14 cellular contexts compared by ENCODE assay signal in the genomic region with DNA sequence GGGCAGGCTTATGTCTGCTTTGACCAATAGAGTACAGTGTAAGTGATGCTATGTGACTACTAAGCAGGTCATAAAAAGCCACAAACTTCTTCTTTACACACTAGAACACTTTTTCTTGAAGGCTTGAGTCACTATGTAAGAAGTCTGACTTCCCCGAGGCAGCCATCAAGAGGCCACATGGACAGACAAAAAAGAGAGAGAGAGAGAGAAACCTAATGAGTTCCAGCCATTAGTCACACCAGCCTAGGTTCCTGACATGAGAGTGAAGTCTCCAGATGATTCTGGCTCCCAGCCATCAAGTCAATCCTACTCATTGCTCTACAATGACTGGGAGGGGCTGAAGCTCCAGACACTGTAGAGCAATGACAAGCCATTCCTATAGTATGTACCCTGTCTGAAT.
A peak's percentile ranks its signal among the peaks of the same experiment; 100 is the strongest.
DNase-seq lines count a peak whose midpoint lies in the region; ATAC-seq and TF ChIP-seq lines count a peak whose summit lies in the region.
"Had no signal": no experiment of that assay in that cellular context is flagged by ENCODE, and none has a peak within 500 bp of the region (broad histone marks: within the 10 kb centered on the region; RNA-seq: fewer than 3 reads in every experiment).

No MANE protein-coding gene starts in this region.

- H3K36me3 ChIP-seq in fibroblast of lung (ENCODE audit: control insufficient read depth, insufficient read depth, low read length): no peaks in the 10 kb centered on the region
- H3K36me3 ChIP-seq in adrenal gland (replicated peaks in 1 of 2): no peaks in the 10 kb centered on the region

- TF ChIP-seq POLR2A in adrenal gland (IDR thresholded peaks at IDR 0.05): no peak

- no peak overlapping the region for H3K27ac ChIP-seq in fibroblast of lung (ENCODE audit: insufficient read depth, low read length)
- H3K27ac ChIP-seq in adrenal gland: no peak overlapping the region
- H3K27ac ChIP-seq: body of pancreas had no signal

- H3K9me3 Mint-ChIP-seq in activated naive CD8-positive, alpha-beta T cell treated with anti-CD3 and anti-CD28 coated beads, Interleukin-2, amount 50 U/mL, for 24 hours: no peaks in the 10 kb centered on the region
- H3K9me3 Mint-ChIP-seq in activated naive CD8-positive, alpha-beta T cell treated with anti-CD3 and anti-CD28 coated beads for 36 hours: no peaks in the 10 kb centered on the region

- no peaks in the 10 kb centered on the region for H4K20me1 ChIP-seq in fibroblast of lung (ENCODE audit: control insufficient read depth, extremely low read depth, insufficient read depth, low read length)

- no peak overlapping the region for H3K4me2 ChIP-seq in fibroblast of lung (ENCODE audit: extremely low read depth, insufficient read depth, low read length)

- TF ChIP-seq CTCF in fibroblast of lung (conservative IDR thresholded peaks at IDR 0.05 in 1 of 2, IDR thresholded peaks at IDR 0.05 in 1 of 2; ENCODE audit: low read depth in 1 of 2, low read length in 2 of 2): no peak
- TF ChIP-seq CTCF in adrenal gland (IDR thresholded peaks at IDR 0.05): no peak

- no peaks in the 10 kb centered on the region for H3K79me2 ChIP-seq in fibroblast of lung (ENCODE audit: control insufficient read depth, insufficient read depth, low read length)

- ATAC-seq in activated naive CD8-positive, alpha-beta T cell treated with anti-CD3 and anti-CD28 coated beads, Interleukin-2, amount 50 U/mL, for 24 hours: peak; percentile 36
- no peak for ATAC-seq in GM21529 (IDR thresholded peaks at IDR 0.05; ENCODE audit: unreplicated experiment)
- ATAC-seq: body of pancreas had no signal

- H3K9me3 ChIP-seq in fibroblast of lung (ENCODE audit: control insufficient read depth, insufficient read depth, low read depth, low read length) (no peaks in the 10 kb centered on the region), adrenal gland (replicated peaks in 1 of 3) (no peaks in the 10 kb centered on the region)
- H3K9me3 ChIP-seq: body of pancreas had no signal

- no peak overlapping the region for H3K9ac ChIP-seq in fibroblast of lung (ENCODE audit: insufficient read depth, low read length)

- H3K27me3 Mint-ChIP-seq in activated naive CD8-positive, alpha-beta T cell treated with anti-CD3 and anti-CD28 coated beads, Interleukin-2, amount 50 U/mL, for 24 hours: peaks cover 4% of the 10 kb centered on the region
- no peaks in the 10 kb centered on the region for H3K27me3 Mint-ChIP-seq in activated naive CD8-positive, alpha-beta T cell treated with anti-CD3 and anti-CD28 coated beads for 36 hours

- no peaks in the 10 kb centered on the region for H3K36me3 Mint-ChIP-seq in activated naive CD8-positive, alpha-beta T cell treated with anti-CD3 and anti-CD28 coated beads, Interleukin-2, amount 50 U/mL, for 24 hours (ENCODE audit: low read depth)
- H3K36me3 Mint-ChIP-seq in activated naive CD8-positive, alpha-beta T cell treated with anti-CD3 and anti-CD28 coated beads for 36 hours: no peaks in the 10 kb centered on the region
- H3K36me3 Mint-ChIP-seq: CD4-positive, CD25-positive, alpha-beta regulatory T cell had no signal

- H3K4me1 ChIP-seq in fibroblast of lung (ENCODE audit: control insufficient read depth, extremely low read depth, insufficient read depth, low read length) (no peaks in the 10 kb centered on the region), adrenal gland (replicated peaks in 1 of 2) (no peaks in the 10 kb centered on the region)
- H3K4me1 ChIP-seq: body of pancreas had no signal

- H3K4me3 Mint-ChIP-seq in activated naive CD8-positive, alpha-beta T cell treated with anti-CD3 and anti-CD28 coated beads, Interleukin-2, amount 50 U/mL, for 24 hours: no peak overlapping the region
- H3K4me3 Mint-ChIP-seq in activated naive CD8-positive, alpha-beta T cell treated with anti-CD3 and anti-CD28 coated beads for 36 hours: no peak overlapping the region
- H3K4me3 Mint-ChIP-seq: CD4-positive, CD25-positive, alpha-beta regulatory T cell had no signal

- H3K27ac Mint-ChIP-seq in activated naive CD8-positive, alpha-beta T cell treated with anti-CD3 and anti-CD28 coated beads, Interleukin-2, amount 50 U/mL, for 24 hours: no peak overlapping the region
- no peak overlapping the region for H3K27ac Mint-ChIP-seq in activated naive CD8-positive, alpha-beta T cell treated with anti-CD3 and anti-CD28 coated beads for 36 hours
- H3K27ac Mint-ChIP-seq: CD4-positive, CD25-positive, alpha-beta regulatory T cell had no signal

- H3K4me1 Mint-ChIP-seq in activated naive CD8-positive, alpha-beta T cell treated with anti-CD3 and anti-CD28 coated beads, Interleukin-2, amount 50 U/mL, for 24 hours: no peaks in the 10 kb centered on the region
- no peaks in the 10 kb centered on the region for H3K4me1 Mint-ChIP-seq in activated naive CD8-positive, alpha-beta T cell treated with anti-CD3 and anti-CD28 coated beads for 36 hours
- H3K4me1 Mint-ChIP-seq: CD4-positive, CD25-positive, alpha-beta regulatory T cell had no signal

- H3K4me3 ChIP-seq in fibroblast of lung (replicated peaks in 1 of 4; ENCODE audit: control extremely low read depth in 1 of 4, insufficient read depth in 1 of 4, low read depth in 3 of 4, low read length in 4 of 4) (no peak overlapping the region), adrenal gland (no peak overlapping the region)
- H3K4me3 ChIP-seq: body of pancreas had no signal

- 43 to 67% (median 63%) methylated on average over 1 of the region's 1 CpG for whole genome bisulfite sequencing in adrenal gland, 4 donors

- intact Hi-C loops in adrenal gland (cut with DNase I): no loop called here

- H2AFZ ChIP-seq in fibroblast of lung (ENCODE audit: low read length): no peak overlapping the region

- H3K27me3 ChIP-seq in fibroblast of lung (ENCODE audit: control insufficient read depth, insufficient read depth, low read length): no peaks in the 10 kb centered on the region
- H3K27me3 ChIP-seq in adrenal gland: no peaks in the 10 kb centered on the region
- H3K27me3 ChIP-seq: body of pancreas had no signal

- DNase-seq in activated naive CD8-positive, alpha-beta T cell treated with anti-CD3 and anti-CD28 coated beads, Interleukin-2, amount 50 U/mL, for 24 hours: no peak
- no peak for DNase-seq in activated naive CD8-positive, alpha-beta T cell treated with anti-CD3 and anti-CD28 coated beads for 36 hours
- DNase-seq in RKO (ENCODE audit: low spot score) (peak; percentile 70), fibroblast of lung (ENCODE audit: low read depth in 2 of 2) (peak; percentile 21 to 95), stromal cell of bone marrow (ENCODE audit: low read depth) (peak; percentile 85), globus pallidus (ENCODE audit: low spot score) (no peak), adrenal gland (no peak)
- DNase-seq: activated CD4-positive, alpha-beta T cell treated with anti-CD3 and anti-CD28 coated beads, Interleukin-2, amount 50 U/mL, for 4 hours; body of pancreas; CD4-positive, CD25-positive, alpha-beta regulatory T cell; head of caudate nucleus; NCI-H1436 treated with DMSO at 0.1 percent for 48 hours; stimulated activated CD4-positive, alpha-beta T cell treated with anti-CD3 and anti-CD28 coated beads, Interleukin-2, amount 100 ng/mL, for 48 hours had no signal

Comparison
In these comparisons a context has a peak if more than half of its experiments do, and no peak if none do; other contexts are left out.
1. DNase-seq: peak in RKO (single experiment), fibroblast of lung (2 of 2) and stromal cell of bone marrow (single experiment); none in activated naive CD8-positive, alpha-beta T cell treated with anti-CD3 and anti-CD28 coated beads, Interleukin-2, amount 50 U/mL, for 24 hours (single experiment), activated naive CD8-positive, alpha-beta T cell treated with anti-CD3 and anti-CD28 coated beads for 36 hours (single experiment), globus pallidus (single experiment) and adrenal gland (0 of 7).